In the genomic region with DNA sequence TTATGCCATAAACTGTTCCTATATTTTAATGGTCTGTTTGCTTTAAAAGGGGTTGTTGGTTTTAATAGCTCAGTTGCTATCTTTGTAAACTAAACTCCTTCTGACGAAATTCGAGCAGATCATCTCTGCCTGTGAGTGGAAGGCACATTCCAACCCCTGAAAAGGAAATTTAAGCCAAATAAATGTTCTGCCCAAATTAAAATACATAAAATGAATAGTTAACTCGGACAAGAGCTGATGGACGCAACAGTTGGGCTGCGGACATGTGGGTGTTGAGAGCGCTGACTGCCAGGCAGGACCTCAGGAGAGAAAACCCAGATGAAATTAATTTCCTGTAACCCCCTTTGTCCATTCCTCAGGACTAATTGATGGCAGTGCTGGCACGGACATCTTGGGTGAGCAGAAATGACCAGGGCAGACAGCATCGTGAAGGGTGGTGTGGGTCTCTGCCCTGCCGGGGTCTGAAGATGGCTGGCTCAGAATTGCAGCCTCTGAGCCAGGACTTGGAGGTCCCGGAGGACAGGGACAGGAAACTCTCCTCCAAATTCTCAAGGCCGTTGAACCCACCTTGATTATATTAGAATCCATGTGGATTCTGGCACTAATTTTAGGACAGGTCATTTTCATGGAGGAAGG, we compare ENCODE assay signal across 17 cellular contexts.
DNase-seq lines count a peak whose midpoint lies in the region; ATAC-seq and TF ChIP-seq lines count a peak whose summit lies in the region.
"Had no signal": no experiment of that assay in that cellular context is flagged by ENCODE, and none has a peak within 500 bp of the region (broad histone marks: within the 10 kb centered on the region; RNA-seq: fewer than 3 reads in every experiment).

No MANE protein-coding gene starts in this region.

- no peaks in the 10 kb centered on the region for H3K27me3 ChIP-seq in GM23338 (ENCODE audit: insufficient read depth)
- H3K27me3 ChIP-seq: esophagus squamous epithelium had no signal

- H3K4me3 Mint-ChIP-seq in GM23338 (no peak overlapping the region), osteocyte (ENCODE audit: unreplicated experiment) (no peak overlapping the region)
- no peak overlapping the region for H3K4me3 Mint-ChIP-seq in activated T-cell treated with anti-CD3 and anti-CD28 coated beads, Interleukin-2, amount 50 U/mL, for 4 hours
- H3K4me3 Mint-ChIP-seq: effector memory CD8-positive, alpha-beta T cell had no signal

- H3K9me2 ChIP-seq in GM23338 (ENCODE audit: insufficient read depth): peaks cover 4% of the 10 kb centered on the region; the same call in 1 of the 2 replicates

- TF ChIP-seq CTCF in GM23338 (conservative IDR thresholded peaks at IDR 0.05; ENCODE audit: low read depth in 2 of 2) (no peak), osteocyte (IDR thresholded peaks at IDR 0.05) (no peak)

- H3K9me3 Mint-ChIP-seq in GM23338 (no peaks in the 10 kb centered on the region), osteocyte (ENCODE audit: unreplicated experiment) (no peaks in the 10 kb centered on the region)
- H3K9me3 Mint-ChIP-seq in activated T-cell treated with anti-CD3 and anti-CD28 coated beads, Interleukin-2, amount 50 U/mL, for 4 hours: no peaks in the 10 kb centered on the region
- H3K9me3 Mint-ChIP-seq: effector memory CD8-positive, alpha-beta T cell had no signal

- no peaks in the 10 kb centered on the region for H3F3A ChIP-seq in GM23338 (replicated peaks; ENCODE audit: low read depth)

- H3K4me1 ChIP-seq in GM23338 (ENCODE audit: insufficient read depth): no peaks in the 10 kb centered on the region; the same call in 1 of the 2 replicates

- no peak overlapping the region for H3K4me2 ChIP-seq in GM23338

- no peaks in the 10 kb centered on the region for H3K36me3 ChIP-seq in GM23338 (ENCODE audit: insufficient read depth)
- H3K36me3 ChIP-seq: esophagus squamous epithelium, thoracic aorta had no signal

- ATAC-seq in GM23338 (no peak), SK-N-SH treated with all-trans-retinoic acid at 6 μM for 48 hours (peak; percentile 24; the same call in 1 of the 3 replicates), GM19023 (IDR thresholded peaks at IDR 0.05; ENCODE audit: unreplicated experiment) (no peak), HG03025 (IDR thresholded peaks at IDR 0.05; ENCODE audit: low FRiP score, unreplicated experiment) (no peak)
- no peak for ATAC-seq in activated T-cell treated with anti-CD3 and anti-CD28 coated beads, Interleukin-2, amount 50 U/mL, for 4 hours
- ATAC-seq: effector memory CD8-positive, alpha-beta T cell had no signal

- no peak overlapping the region for H3K4me3 ChIP-seq in GM23338
- H3K4me3 ChIP-seq: esophagus squamous epithelium, thoracic aorta had no signal

- H3K36me3 Mint-ChIP-seq in GM23338 (ENCODE audit: low read depth) (no peaks in the 10 kb centered on the region; the same call in 2 of the 3 replicates), osteocyte (ENCODE audit: unreplicated experiment) (no peaks in the 10 kb centered on the region)
- no peaks in the 10 kb centered on the region for H3K36me3 Mint-ChIP-seq in activated T-cell treated with anti-CD3 and anti-CD28 coated beads, Interleukin-2, amount 50 U/mL, for 4 hours (ENCODE audit: insufficient read depth)

- H3K79me2 ChIP-seq in GM23338 (replicated peaks; ENCODE audit: insufficient read depth): no peaks in the 10 kb centered on the region

- no peak overlapping the region for H3K27ac ChIP-seq in GM23338 (ENCODE audit: low read depth)
- H3K27ac ChIP-seq: thoracic aorta had no signal

- H4K20me1 ChIP-seq in GM23338 (replicated peaks; ENCODE audit: insufficient read depth): no peaks in the 10 kb centered on the region

- H3K27ac Mint-ChIP-seq in GM23338 (no peak overlapping the region), osteocyte (ENCODE audit: unreplicated experiment) (peak overlapping the region; percentile 24)
- H3K27ac Mint-ChIP-seq: effector memory CD8-positive, alpha-beta T cell had no signal

- no peak for DNase-seq in GM23338 (ENCODE audit: low spot score)
- peak; percentile 29 for DNase-seq in hepatic stellate cell (ENCODE audit: low spot score)
- DNase-seq in osteocyte (ENCODE audit: extremely low spot score, unreplicated experiment): peak; percentile 36
- no peak for DNase-seq in activated T-cell treated with anti-CD3 and anti-CD28 coated beads, Interleukin-2, amount 50 U/mL, for 4 hours
- no peak for DNase-seq in OCI-M1 (lab: John Stamatoyannopoulos, UW)
- DNase-seq: activated CD4-positive, alpha-beta T cell treated with anti-CD3 and anti-CD28 coated beads for 48 hours; activated naive CD4-positive, alpha-beta T cell; cerebellar nuclear complex; effector memory CD8-positive, alpha-beta T cell; esophagus squamous epithelium; KBM-7; NCI-H2029; stimulated activated CD4-positive, alpha-beta T cell treated with anti-CD3 and anti-CD28 coated beads, Interleukin-15, amount 100 ng/mL, for 24 hours had no signal

- peak overlapping the region; percentile 11; the same call in 1 of the 2 replicates for H2AFZ ChIP-seq in GM23338

- H3K27me3 Mint-ChIP-seq in GM23338 (ENCODE audit: insufficient read depth, low read depth, poor library complexity) (peaks cover 5% of the 10 kb centered on the region), osteocyte (ENCODE audit: unreplicated experiment) (no peaks in the 10 kb centered on the region)
- peaks cover 13% of the 10 kb centered on the region for H3K27me3 Mint-ChIP-seq in activated T-cell treated with anti-CD3 and anti-CD28 coated beads, Interleukin-2, amount 50 U/mL, for 4 hours (ENCODE audit: low read depth)

- H3K4me1 Mint-ChIP-seq in GM23338 (peaks cover 25% of the 10 kb centered on the region), osteocyte (ENCODE audit: unreplicated experiment) (peaks cover 22% of the 10 kb centered on the region)
- H3K4me1 Mint-ChIP-seq in activated T-cell treated with anti-CD3 and anti-CD28 coated beads, Interleukin-2, amount 50 U/mL, for 4 hours (ENCODE audit: low read depth): peaks cover 3% of the 10 kb centered on the region

TF ChIP-seq in GM23338, 12 proteins besides CTCF, POLR2A, EP300 and RAD21 (continues in another document):
- TF ChIP-seq, protein P1, sequence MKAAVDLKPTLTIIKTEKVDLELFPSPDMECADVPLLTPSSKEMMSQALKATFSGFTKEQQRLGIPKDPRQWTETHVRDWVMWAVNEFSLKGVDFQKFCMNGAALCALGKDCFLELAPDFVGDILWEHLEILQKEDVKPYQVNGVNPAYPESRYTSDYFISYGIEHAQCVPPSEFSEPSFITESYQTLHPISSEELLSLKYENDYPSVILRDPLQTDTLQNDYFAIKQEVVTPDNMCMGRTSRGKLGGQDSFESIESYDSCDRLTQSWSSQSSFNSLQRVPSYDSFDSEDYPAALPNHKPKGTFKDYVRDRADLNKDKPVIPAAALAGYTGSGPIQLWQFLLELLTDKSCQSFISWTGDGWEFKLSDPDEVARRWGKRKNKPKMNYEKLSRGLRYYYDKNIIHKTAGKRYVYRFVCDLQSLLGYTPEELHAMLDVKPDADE (IDR thresholded peaks at IDR 0.05): no peak
- TF ChIP-seq JUNB (IDR thresholded peaks at IDR 0.05; ENCODE audit: unreplicated experiment) (no peak), POLR2AphosphoS5 (IDR thresholded peaks at IDR 0.05; ENCODE audit: low read depth) (no peak)

TF ChIP-seq in SK-N-SH treated with all-trans-retinoic acid at 6 μM for 48 hours, 23 proteins besides CTCF, POLR2A, EP300 and RAD21:
- TF ChIP-seq TOX (CRISPR knock-in tag; IDR thresholded peaks at IDR 0.05; ENCODE audit: borderline replicate concordance): no peak
- TF ChIP-seq, protein P2, sequence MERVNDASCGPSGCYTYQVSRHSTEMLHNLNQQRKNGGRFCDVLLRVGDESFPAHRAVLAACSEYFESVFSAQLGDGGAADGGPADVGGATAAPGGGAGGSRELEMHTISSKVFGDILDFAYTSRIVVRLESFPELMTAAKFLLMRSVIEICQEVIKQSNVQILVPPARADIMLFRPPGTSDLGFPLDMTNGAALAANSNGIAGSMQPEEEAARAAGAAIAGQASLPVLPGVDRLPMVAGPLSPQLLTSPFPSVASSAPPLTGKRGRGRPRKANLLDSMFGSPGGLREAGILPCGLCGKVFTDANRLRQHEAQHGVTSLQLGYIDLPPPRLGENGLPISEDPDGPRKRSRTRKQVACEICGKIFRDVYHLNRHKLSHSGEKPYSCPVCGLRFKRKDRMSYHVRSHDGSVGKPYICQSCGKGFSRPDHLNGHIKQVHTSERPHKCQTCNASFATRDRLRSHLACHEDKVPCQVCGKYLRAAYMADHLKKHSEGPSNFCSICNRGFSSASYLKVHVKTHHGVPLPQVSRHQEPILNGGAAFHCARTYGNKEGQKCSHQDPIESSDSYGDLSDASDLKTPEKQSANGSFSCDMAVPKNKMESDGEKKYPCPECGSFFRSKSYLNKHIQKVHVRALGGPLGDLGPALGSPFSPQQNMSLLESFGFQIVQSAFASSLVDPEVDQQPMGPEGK (CRISPR knock-in tag; IDR thresholded peaks at IDR 0.05; ENCODE audit: borderline replicate concordance): no peak
- TF ChIP-seq ESRRG (CRISPR knock-in tag; IDR thresholded peaks at IDR 0.05): no peak
- no peak for TF ChIP-seq OSR1 (CRISPR knock-in tag; IDR thresholded peaks at IDR 0.05)
- no peak for TF ChIP-seq TCF4 (CRISPR knock-in tag; IDR thresholded peaks at IDR 0.05; ENCODE audit: borderline replicate concordance)
- TF ChIP-seq ZFP3 (CRISPR knock-in tag; IDR thresholded peaks at IDR 0.05): no peak
- TF ChIP-seq BACH2 (CRISPR knock-in tag; IDR thresholded peaks at IDR 0.05; ENCODE audit: borderline replicate concordance): no peak
- no peak for TF ChIP-seq SNAI2 (CRISPR knock-in tag; IDR thresholded peaks at IDR 0.05)
- TF ChIP-seq RARB (CRISPR knock-in tag; IDR thresholded peaks at IDR 0.05): no peak
- TF ChIP-seq, protein P3, sequence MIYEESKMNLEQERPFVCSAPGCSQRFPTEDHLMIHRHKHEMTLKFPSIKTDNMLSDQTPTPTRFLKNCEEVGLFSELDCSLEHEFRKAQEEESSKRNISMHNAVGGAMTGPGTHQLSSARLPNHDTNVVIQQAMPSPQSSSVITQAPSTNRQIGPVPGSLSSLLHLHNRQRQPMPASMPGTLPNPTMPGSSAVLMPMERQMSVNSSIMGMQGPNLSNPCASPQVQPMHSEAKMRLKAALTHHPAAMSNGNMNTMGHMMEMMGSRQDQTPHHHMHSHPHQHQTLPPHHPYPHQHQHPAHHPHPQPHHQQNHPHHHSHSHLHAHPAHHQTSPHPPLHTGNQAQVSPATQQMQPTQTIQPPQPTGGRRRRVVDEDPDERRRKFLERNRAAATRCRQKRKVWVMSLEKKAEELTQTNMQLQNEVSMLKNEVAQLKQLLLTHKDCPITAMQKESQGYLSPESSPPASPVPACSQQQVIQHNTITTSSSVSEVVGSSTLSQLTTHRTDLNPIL (CRISPR knock-in tag; IDR thresholded peaks at IDR 0.05; ENCODE audit: low read depth): no peak
- TF ChIP-seq GLIS3 (CRISPR knock-in tag; IDR thresholded peaks at IDR 0.05): no peak
- TF ChIP-seq ZC3H10 (CRISPR knock-in tag; IDR thresholded peaks at IDR 0.05): no peak
- no peak for TF ChIP-seq PPARA (CRISPR knock-in tag; IDR thresholded peaks at IDR 0.05; ENCODE audit: borderline replicate concordance)

Comparison
In these comparisons a context has a peak if more than half of its experiments do, and no peak if none do; other contexts are left out.
1. DNase-seq: peak in hepatic stellate cell (single experiment) and osteocyte (single experiment); none in GM23338 (single experiment), activated T-cell treated with anti-CD3 and anti-CD28 coated beads, Interleukin-2, amount 50 U/mL, for 4 hours (single experiment) and OCI-M1 (single experiment).